17 cellular contexts compared by ENCODE assay signal in genomic region chr6:84546427-84546914, GRCh38.
DNase-seq lines count a peak whose midpoint lies in the region; ATAC-seq and TF ChIP-seq lines count a peak whose summit lies in the region.
"Had no signal": no experiment of that assay in that cellular context is flagged by ENCODE, and none has a peak within 500 bp of the region (broad histone marks: within the 10 kb centered on the region; RNA-seq: fewer than 3 reads in every experiment).

No MANE protein-coding gene starts in this region.

- H3K27me3 Mint-ChIP-seq in CD4-positive, alpha-beta T cell = no peaks in the 10 kb centered on the region
- H3K27me3 Mint-ChIP-seq: activated naive CD8-positive, alpha-beta T cell treated with anti-CD3 and anti-CD28 coated beads for 36 hours; CD8-positive, alpha-beta memory T cell; dendritic cell treated with granulocyte-macrophage colony-stimulating factor and Interleukin-4, amounts not matched to agents 40 ng/mL and 50 ng/mL, for 4 days had no signal

- in situ Hi-C loops in G401 (cut with HindIII; ENCODE audit: low sequenced_read_pairs) = no loop called here

- no peak overlapping the region for H3K27ac Mint-ChIP-seq in CD4-positive, alpha-beta T cell
- H3K27ac Mint-ChIP-seq: activated naive CD8-positive, alpha-beta T cell treated with anti-CD3 and anti-CD28 coated beads for 36 hours; CD8-positive, alpha-beta memory T cell; dendritic cell treated with granulocyte-macrophage colony-stimulating factor and Interleukin-4, amounts not matched to agents 40 ng/mL and 50 ng/mL, for 4 days; natural killer cell had no signal

- no peak overlapping the region for H3K4me3 ChIP-seq in skeletal muscle cell (ENCODE audit: low read depth, low read length)
- H3K4me3 ChIP-seq: skin epidermis, suprapubic skin had no signal

- TF ChIP-seq CTCF in CD4-positive, alpha-beta T cell (IDR thresholded peaks at IDR 0.05) = no peak

- CTCF ChIA-PET in CD4-positive, alpha-beta T cell (lab: Charles Lee) = no interaction called here

- peak; percentile 57 for DNase-seq in GM04504 (ENCODE audit: low read depth)
- peak; percentile 71 for DNase-seq in RPMI7951 (ENCODE audit: low read depth)
- peak; percentile 75 for DNase-seq in fibroblast of peridontal ligament (ENCODE audit: extremely low read depth)
- DNase-seq in skeletal muscle cell (ENCODE audit: low read depth) = peak; percentile 62
- no peak for DNase-seq in stimulated activated CD4-positive, alpha-beta T cell treated with anti-CD3 and anti-CD28 coated beads, Interleukin-1b, Interleukin-23, amount 100 ng/mL, for 48 hours
- DNase-seq in CD4-positive, alpha-beta T cell = no peak
- no peak for DNase-seq in G401 (ENCODE audit: low spot score)
- DNase-seq: activated CD8-positive, alpha-beta memory T cell treated with anti-CD3 and anti-CD28 coated beads, Interleukin-2, amount 50 U/mL, for 48 hours; activated naive CD8-positive, alpha-beta T cell treated with anti-CD3 and anti-CD28 coated beads for 36 hours; CD8-positive, alpha-beta memory T cell; natural killer cell; NCI-H1417 treated with DMSO at 0.1 percent for 48 hours; NCI-H524 had no signal

- no peak overlapping the region for H3K4me3 Mint-ChIP-seq in CD4-positive, alpha-beta T cell
- H3K4me3 Mint-ChIP-seq: activated naive CD8-positive, alpha-beta T cell treated with anti-CD3 and anti-CD28 coated beads for 36 hours; CD8-positive, alpha-beta memory T cell; dendritic cell treated with granulocyte-macrophage colony-stimulating factor and Interleukin-4, amounts not matched to agents 40 ng/mL and 50 ng/mL, for 4 days; natural killer cell had no signal

- no peaks in the 10 kb centered on the region for H3K36me3 Mint-ChIP-seq in CD4-positive, alpha-beta T cell (ENCODE audit: low read depth)
- H3K36me3 Mint-ChIP-seq: activated naive CD8-positive, alpha-beta T cell treated with anti-CD3 and anti-CD28 coated beads for 36 hours; CD8-positive, alpha-beta memory T cell had no signal

- no peak overlapping the region for H3K27ac ChIP-seq in CD4-positive, alpha-beta T cell (ENCODE audit: low read depth, low read length)
- H3K27ac ChIP-seq: skin epidermis, suprapubic skin, VCaP had no signal

- no peaks in the 10 kb centered on the region for H3K9me3 ChIP-seq in CD4-positive, alpha-beta T cell (ENCODE audit: control insufficient read depth, low read length)
- H3K9me3 ChIP-seq: suprapubic skin had no signal

- H3K9me3 Mint-ChIP-seq in CD4-positive, alpha-beta T cell = peaks cover 10% of the 10 kb centered on the region

- H3K4me1 Mint-ChIP-seq in CD4-positive, alpha-beta T cell (ENCODE audit: low read depth) = no peaks in the 10 kb centered on the region
- H3K4me1 Mint-ChIP-seq: CD8-positive, alpha-beta memory T cell; natural killer cell had no signal

- no peaks in the 10 kb centered on the region for H3K27me3 ChIP-seq in CD4-positive, alpha-beta T cell (ENCODE audit: control insufficient read depth, insufficient read depth, low read length)
- H3K27me3 ChIP-seq: suprapubic skin had no signal

- no peak for ATAC-seq in CD4-positive, alpha-beta T cell (ENCODE audit: poor library complexity)
- ATAC-seq: natural killer cell had no signal

- POLR2A ChIA-PET in CD4-positive, alpha-beta T cell (lab: Charles Lee) = no interaction called here

- intact Hi-C loops in CD4-positive, alpha-beta T cell (cut with DNase I, micrococcal nuclease) = no loop called here

Comparison
In these comparisons a context has a peak if more than half of its experiments do, and no peak if none do; other contexts are left out.
1. DNase-seq: peak in GM04504 (single experiment), RPMI7951 (single experiment), fibroblast of peridontal ligament (single experiment) and skeletal muscle cell (single experiment); none in stimulated activated CD4-positive, alpha-beta T cell treated with anti-CD3 and anti-CD28 coated beads, Interleukin-1b, Interleukin-23, amount 100 ng/mL, for 48 hours (single experiment), CD4-positive, alpha-beta T cell (0 of 10) and G401 (single experiment).